1 cellular context compared by ENCODE assay signal in the genomic region with DNA sequence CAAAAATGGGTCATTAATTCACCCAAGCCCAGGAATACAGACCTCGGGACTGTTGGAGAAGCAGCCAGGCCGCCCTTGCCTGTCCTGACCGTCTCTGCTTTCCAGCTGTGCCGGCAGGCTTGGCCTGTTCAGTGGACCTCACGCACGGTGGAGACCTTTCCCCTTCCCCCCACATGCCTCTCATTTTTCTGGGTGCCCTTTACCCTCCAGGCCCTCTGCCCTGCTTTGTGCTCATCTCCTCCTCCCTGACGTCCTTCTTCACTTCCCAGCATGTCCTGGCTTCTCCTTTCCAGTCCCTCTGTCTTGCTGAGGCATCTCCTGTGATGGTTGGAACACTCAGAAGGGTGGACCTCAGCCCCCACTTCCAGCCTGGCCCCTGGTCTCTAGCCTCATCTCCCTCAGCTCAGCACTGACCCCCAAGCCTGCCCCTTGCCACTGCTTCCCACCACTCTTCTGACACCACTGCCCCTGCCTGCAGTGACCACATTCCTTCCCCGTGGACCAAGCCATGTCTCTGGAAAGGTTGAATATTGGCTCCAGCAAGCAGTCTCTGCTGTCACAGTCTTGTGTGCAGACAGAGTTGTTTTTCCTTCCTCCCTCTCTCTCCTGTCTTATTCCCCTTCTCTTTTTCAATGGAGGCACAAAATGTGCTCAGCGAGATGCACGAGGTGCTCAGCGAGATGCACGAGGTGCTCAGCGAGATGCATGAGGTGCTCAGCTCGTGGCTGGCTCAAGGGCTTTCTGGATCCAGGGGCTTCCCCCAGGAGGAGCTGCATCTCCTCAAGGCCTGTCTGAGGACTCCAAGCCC.
A peak's percentile ranks its signal among the peaks of the same experiment; 100 is the strongest.
TF ChIP-seq lines count a peak whose summit lies in the region.

No MANE protein-coding gene starts in this region.

TF ChIP-seq in HepG2, 621 proteins besides CTCF, POLR2A, EP300 and RAD21 (continues in another document):
- TF ChIP-seq, protein P1, sequence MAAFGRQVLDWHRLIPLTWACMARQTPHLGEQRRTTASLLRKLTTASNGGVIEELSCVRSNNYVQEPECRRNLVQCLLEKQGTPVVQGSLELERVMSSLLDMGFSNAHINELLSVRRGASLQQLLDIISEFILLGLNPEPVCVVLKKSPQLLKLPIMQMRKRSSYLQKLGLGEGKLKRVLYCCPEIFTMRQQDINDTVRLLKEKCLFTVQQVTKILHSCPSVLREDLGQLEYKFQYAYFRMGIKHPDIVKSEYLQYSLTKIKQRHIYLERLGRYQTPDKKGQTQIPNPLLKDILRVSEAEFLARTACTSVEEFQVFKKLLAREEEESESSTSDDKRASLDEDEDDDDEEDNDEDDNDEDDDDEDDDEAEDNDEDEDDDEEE (CRISPR knock-in tag; IDR thresholded peaks at IDR 0.05): no peak
- no peak for TF ChIP-seq TEAD2 (CRISPR knock-in tag; IDR thresholded peaks at IDR 0.05)
- TF ChIP-seq, protein P2, sequence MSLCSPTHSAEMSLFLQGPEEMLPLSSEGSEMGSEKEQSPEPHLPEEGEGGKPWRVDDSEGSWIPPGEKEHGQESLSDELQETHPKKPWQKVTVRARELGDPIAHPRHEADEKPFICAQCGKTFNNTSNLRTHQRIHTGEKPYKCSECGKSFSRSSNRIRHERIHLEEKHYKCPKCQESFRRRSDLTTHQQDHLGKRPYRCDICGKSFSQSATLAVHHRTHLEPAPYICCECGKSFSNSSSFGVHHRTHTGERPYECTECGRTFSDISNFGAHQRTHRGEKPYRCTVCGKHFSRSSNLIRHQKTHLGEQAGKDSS (CRISPR knock-in tag; IDR thresholded peaks at IDR 0.05; ENCODE audit: borderline replicate concordance, low read depth): no peak
- no peak for TF ChIP-seq CEBPB (IDR thresholded peaks at IDR 0.05; ENCODE audit: borderline replicate concordance, low read depth, low read length)
- TF ChIP-seq, protein P3, sequence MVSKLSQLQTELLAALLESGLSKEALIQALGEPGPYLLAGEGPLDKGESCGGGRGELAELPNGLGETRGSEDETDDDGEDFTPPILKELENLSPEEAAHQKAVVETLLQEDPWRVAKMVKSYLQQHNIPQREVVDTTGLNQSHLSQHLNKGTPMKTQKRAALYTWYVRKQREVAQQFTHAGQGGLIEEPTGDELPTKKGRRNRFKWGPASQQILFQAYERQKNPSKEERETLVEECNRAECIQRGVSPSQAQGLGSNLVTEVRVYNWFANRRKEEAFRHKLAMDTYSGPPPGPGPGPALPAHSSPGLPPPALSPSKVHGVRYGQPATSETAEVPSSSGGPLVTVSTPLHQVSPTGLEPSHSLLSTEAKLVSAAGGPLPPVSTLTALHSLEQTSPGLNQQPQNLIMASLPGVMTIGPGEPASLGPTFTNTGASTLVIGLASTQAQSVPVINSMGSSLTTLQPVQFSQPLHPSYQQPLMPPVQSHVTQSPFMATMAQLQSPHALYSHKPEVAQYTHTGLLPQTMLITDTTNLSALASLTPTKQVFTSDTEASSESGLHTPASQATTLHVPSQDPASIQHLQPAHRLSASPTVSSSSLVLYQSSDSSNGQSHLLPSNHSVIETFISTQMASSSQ (IDR thresholded peaks at IDR 0.05; ENCODE audit: low read depth): no peak
- TF ChIP-seq, protein P3 (CRISPR knock-in tag; IDR thresholded peaks at IDR 0.05; ENCODE audit: borderline replicate concordance): peak; percentile 36; the same call in 1 of the 2 replicates
- no peak for TF ChIP-seq EED (CRISPR knock-in tag; IDR thresholded peaks at IDR 0.05)
- no peak for TF ChIP-seq ZNF569 (CRISPR knock-in tag; IDR thresholded peaks at IDR 0.05; ENCODE audit: borderline replicate concordance)
- no peak for TF ChIP-seq JUND (CRISPR knock-in tag; IDR thresholded peaks at IDR 0.05)
- no peak for TF ChIP-seq ZNF672 (CRISPR knock-in tag; IDR thresholded peaks at IDR 0.05)
- no peak for TF ChIP-seq FOXJ3 (CRISPR knock-in tag; IDR thresholded peaks at IDR 0.05; ENCODE audit: borderline replicate concordance)
- TF ChIP-seq, protein P4, sequence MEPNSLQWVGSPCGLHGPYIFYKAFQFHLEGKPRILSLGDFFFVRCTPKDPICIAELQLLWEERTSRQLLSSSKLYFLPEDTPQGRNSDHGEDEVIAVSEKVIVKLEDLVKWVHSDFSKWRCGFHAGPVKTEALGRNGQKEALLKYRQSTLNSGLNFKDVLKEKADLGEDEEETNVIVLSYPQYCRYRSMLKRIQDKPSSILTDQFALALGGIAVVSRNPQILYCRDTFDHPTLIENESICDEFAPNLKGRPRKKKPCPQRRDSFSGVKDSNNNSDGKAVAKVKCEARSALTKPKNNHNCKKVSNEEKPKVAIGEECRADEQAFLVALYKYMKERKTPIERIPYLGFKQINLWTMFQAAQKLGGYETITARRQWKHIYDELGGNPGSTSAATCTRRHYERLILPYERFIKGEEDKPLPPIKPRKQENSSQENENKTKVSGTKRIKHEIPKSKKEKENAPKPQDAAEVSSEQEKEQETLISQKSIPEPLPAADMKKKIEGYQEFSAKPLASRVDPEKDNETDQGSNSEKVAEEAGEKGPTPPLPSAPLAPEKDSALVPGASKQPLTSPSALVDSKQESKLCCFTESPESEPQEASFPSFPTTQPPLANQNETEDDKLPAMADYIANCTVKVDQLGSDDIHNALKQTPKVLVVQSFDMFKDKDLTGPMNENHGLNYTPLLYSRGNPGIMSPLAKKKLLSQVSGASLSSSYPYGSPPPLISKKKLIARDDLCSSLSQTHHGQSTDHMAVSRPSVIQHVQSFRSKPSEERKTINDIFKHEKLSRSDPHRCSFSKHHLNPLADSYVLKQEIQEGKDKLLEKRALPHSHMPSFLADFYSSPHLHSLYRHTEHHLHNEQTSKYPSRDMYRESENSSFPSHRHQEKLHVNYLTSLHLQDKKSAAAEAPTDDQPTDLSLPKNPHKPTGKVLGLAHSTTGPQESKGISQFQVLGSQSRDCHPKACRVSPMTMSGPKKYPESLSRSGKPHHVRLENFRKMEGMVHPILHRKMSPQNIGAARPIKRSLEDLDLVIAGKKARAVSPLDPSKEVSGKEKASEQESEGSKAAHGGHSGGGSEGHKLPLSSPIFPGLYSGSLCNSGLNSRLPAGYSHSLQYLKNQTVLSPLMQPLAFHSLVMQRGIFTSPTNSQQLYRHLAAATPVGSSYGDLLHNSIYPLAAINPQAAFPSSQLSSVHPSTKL (CRISPR knock-in tag; IDR thresholded peaks at IDR 0.05): peak; percentile 47; the same call in 1 of the 2 replicates
- TF ChIP-seq TOPORS (CRISPR knock-in tag; IDR thresholded peaks at IDR 0.05): no peak
- no peak for TF ChIP-seq HNRNPL (IDR thresholded peaks at IDR 0.05; ENCODE audit: low read depth, low read length)
- peak; percentile 89; a peak in 3 of 4 replicates for TF ChIP-seq NR2F1 (CRISPR knock-in tag; IDR thresholded peaks at IDR 0.05)
- TF ChIP-seq MAZ (IDR thresholded peaks at IDR 0.05; ENCODE audit: borderline replicate concordance, low read depth, low read length): no peak
- no peak for TF ChIP-seq MAZ (CRISPR knock-in tag; IDR thresholded peaks at IDR 0.05; ENCODE audit: low read depth)
- TF ChIP-seq JUNB (CRISPR knock-in tag; IDR thresholded peaks at IDR 0.05; ENCODE audit: borderline replicate concordance): no peak
- TF ChIP-seq, protein P5, sequence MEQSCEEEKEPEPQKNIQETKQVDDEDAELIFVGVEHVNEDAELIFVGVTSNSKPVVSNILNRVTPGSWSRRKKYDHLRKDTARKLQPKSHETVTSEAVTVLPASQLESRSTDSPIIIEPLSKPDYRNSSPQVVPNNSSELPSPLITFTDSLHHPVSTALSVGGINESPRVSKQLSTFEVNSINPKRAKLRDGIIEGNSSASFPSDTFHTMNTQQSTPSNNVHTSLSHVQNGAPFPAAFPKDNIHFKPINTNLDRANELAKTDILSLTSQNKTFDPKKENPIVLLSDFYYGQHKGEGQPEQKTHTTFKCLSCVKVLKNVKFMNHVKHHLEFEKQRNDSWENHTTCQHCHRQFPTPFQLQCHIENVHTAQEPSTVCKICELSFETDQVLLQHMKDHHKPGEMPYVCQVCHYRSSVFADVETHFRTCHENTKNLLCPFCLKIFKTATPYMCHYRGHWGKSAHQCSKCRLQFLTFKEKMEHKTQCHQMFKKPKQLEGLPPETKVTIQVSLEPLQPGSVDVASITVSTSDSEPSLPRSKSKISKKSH (CRISPR knock-in tag; IDR thresholded peaks at IDR 0.05; ENCODE audit: borderline replicate concordance): no peak
- TF ChIP-seq ZEB1 (IDR thresholded peaks at IDR 0.05; ENCODE audit: insufficient replicate concordance, low read depth): no peak
- TF ChIP-seq ZNF629 (CRISPR knock-in tag; conservative IDR thresholded peaks at IDR 0.05): no peak
- TF ChIP-seq, protein P6, sequence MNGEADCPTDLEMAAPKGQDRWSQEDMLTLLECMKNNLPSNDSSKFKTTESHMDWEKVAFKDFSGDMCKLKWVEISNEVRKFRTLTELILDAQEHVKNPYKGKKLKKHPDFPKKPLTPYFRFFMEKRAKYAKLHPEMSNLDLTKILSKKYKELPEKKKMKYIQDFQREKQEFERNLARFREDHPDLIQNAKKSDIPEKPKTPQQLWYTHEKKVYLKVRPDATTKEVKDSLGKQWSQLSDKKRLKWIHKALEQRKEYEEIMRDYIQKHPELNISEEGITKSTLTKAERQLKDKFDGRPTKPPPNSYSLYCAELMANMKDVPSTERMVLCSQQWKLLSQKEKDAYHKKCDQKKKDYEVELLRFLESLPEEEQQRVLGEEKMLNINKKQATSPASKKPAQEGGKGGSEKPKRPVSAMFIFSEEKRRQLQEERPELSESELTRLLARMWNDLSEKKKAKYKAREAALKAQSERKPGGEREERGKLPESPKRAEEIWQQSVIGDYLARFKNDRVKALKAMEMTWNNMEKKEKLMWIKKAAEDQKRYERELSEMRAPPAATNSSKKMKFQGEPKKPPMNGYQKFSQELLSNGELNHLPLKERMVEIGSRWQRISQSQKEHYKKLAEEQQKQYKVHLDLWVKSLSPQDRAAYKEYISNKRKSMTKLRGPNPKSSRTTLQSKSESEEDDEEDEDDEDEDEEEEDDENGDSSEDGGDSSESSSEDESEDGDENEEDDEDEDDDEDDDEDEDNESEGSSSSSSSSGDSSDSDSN (CRISPR knock-in tag; IDR thresholded peaks at IDR 0.05): peak; percentile 60
- TF ChIP-seq KAT2B (IDR thresholded peaks at IDR 0.05; ENCODE audit: borderline replicate concordance, low read depth, low read length): no peak
- TF ChIP-seq ZFAT (CRISPR knock-in tag; conservative IDR thresholded peaks at IDR 0.05): no peak
- TF ChIP-seq ZBTB20 (CRISPR knock-in tag; IDR thresholded peaks at IDR 0.05; ENCODE audit: borderline replicate concordance, low read depth): no peak
- TF ChIP-seq, protein P7, sequence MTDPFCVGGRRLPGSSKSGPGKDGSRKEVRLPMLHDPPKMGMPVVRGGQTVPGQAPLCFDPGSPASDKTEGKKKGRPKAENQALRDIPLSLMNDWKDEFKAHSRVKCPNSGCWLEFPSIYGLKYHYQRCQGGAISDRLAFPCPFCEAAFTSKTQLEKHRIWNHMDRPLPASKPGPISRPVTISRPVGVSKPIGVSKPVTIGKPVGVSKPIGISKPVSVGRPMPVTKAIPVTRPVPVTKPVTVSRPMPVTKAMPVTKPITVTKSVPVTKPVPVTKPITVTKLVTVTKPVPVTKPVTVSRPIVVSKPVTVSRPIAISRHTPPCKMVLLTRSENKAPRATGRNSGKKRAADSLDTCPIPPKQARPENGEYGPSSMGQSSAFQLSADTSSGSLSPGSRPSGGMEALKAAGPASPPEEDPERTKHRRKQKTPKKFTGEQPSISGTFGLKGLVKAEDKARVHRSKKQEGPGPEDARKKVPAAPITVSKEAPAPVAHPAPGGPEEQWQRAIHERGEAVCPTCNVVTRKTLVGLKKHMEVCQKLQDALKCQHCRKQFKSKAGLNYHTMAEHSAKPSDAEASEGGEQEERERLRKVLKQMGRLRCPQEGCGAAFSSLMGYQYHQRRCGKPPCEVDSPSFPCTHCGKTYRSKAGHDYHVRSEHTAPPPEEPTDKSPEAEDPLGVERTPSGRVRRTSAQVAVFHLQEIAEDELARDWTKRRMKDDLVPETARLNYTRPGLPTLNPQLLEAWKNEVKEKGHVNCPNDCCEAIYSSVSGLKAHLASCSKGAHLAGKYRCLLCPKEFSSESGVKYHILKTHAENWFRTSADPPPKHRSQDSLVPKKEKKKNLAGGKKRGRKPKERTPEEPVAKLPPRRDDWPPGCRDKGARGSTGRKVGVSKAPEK (CRISPR knock-in tag; IDR thresholded peaks at IDR 0.05; ENCODE audit: borderline replicate concordance): no peak
- no peak for TF ChIP-seq ZNF703 (CRISPR knock-in tag; IDR thresholded peaks at IDR 0.05; ENCODE audit: borderline replicate concordance)
- TF ChIP-seq RARA (CRISPR knock-in tag; IDR thresholded peaks at IDR 0.05): peak; percentile 57
- no peak for TF ChIP-seq SPEN (CRISPR knock-in tag; IDR thresholded peaks at IDR 0.05; ENCODE audit: low read depth)
- TF ChIP-seq, protein P8, sequence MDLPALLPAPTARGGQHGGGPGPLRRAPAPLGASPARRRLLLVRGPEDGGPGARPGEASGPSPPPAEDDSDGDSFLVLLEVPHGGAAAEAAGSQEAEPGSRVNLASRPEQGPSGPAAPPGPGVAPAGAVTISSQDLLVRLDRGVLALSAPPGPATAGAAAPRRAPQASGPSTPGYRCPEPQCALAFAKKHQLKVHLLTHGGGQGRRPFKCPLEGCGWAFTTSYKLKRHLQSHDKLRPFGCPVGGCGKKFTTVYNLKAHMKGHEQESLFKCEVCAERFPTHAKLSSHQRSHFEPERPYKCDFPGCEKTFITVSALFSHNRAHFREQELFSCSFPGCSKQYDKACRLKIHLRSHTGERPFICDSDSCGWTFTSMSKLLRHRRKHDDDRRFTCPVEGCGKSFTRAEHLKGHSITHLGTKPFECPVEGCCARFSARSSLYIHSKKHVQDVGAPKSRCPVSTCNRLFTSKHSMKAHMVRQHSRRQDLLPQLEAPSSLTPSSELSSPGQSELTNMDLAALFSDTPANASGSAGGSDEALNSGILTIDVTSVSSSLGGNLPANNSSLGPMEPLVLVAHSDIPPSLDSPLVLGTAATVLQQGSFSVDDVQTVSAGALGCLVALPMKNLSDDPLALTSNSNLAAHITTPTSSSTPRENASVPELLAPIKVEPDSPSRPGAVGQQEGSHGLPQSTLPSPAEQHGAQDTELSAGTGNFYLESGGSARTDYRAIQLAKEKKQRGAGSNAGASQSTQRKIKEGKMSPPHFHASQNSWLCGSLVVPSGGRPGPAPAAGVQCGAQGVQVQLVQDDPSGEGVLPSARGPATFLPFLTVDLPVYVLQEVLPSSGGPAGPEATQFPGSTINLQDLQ (CRISPR knock-in tag; IDR thresholded peaks at IDR 0.05): no peak
- no peak for TF ChIP-seq ARNT (IDR thresholded peaks at IDR 0.05)
- no peak for TF ChIP-seq ZNF781 (CRISPR knock-in tag; IDR thresholded peaks at IDR 0.05; ENCODE audit: borderline replicate concordance, not compliant biosample characterization)
